In genomic region chr13:32969516-32969941, GRCh38 we compare ENCODE assay signal across 9 cellular contexts. TPM values are rescaled to one million over a fixed set of nuclear protein-coding genes. Genes with fewer than 3 reads are reported as not detected.
A peak's percentile ranks its signal among the peaks of the same experiment; 100 is the strongest.
DNase-seq lines count a peak whose midpoint lies in the region; ATAC-seq, FAIRE-seq and TF ChIP-seq lines count a peak whose summit lies in the region.
"Had no signal": no experiment of that assay in that cellular context is flagged by ENCODE, and none has a peak within 500 bp of the region (broad histone marks: within the 10 kb centered on the region; RNA-seq: fewer than 3 reads in every experiment).

No MANE protein-coding gene starts in this region.

- peaks cover 7% of the 10 kb centered on the region for H3K4me1 Mint-ChIP-seq in endodermal cell

- 92 to 100% methylated on average over 7 of the region's 7 CpGs for WGBS in endodermal cell (ENCODE audit: insufficient coverage in 1 of 2, insufficient read length in 1 of 2), 2 experiments

- ATAC-seq in Right ventricle myocardium inferior: peak; percentile 71

- DNase-seq in Right ventricle myocardium inferior (ENCODE audit: missing footprints) (no peak), cardiac septum (ENCODE audit: low spot score) (no peak), OCI-M1 (lab: John Stamatoyannopoulos, UW) (peak; percentile 2), kidney (no peak), NCI-H526 treated with DMSO at 0.1 percent for 48 hours (lab: John Stamatoyannopoulos, UW) (no peak), endodermal cell (no peak), ecto neural progenitor cell (ENCODE audit: low spot score) (no peak)
- no peak for DNase-seq in activated CD8-positive, alpha-beta memory T cell treated with anti-CD3 and anti-CD28 coated beads, Interleukin-2, amount 50 U/mL, for 4 hours

- peak overlapping the region; percentile 46 to 54 for H3K4me3 ChIP-seq in kidney (ENCODE audit: low read length in 2 of 2)
- H3K4me3 ChIP-seq in endodermal cell (ENCODE audit: low read length): no peak overlapping the region
- H3K4me3 ChIP-seq: BLaER1 treated with 17β-estradiol and CSF1 and Interleukin-3, amounts not matched to agents 10 nM and 100 nM had no signal

- peaks cover 3 to 23% of the 10 kb centered on the region in 2 donors for H3K4me1 ChIP-seq in kidney (ENCODE audit: control insufficient read depth in 1 of 2, insufficient read depth in 1 of 2, low read depth in 1 of 2, low read length in 2 of 2)
- no peaks in the 10 kb centered on the region for H3K4me1 ChIP-seq in endodermal cell (ENCODE audit: control insufficient read depth, insufficient read depth, low read length)

- H3K27me3 Mint-ChIP-seq in endodermal cell (ENCODE audit: insufficient read depth): no peaks in the 10 kb centered on the region

- H3K27ac Mint-ChIP-seq in endodermal cell: no peak overlapping the region

- no peaks in the 10 kb centered on the region for H3K9me3 ChIP-seq in kidney (ENCODE audit: control insufficient read depth in 1 of 2, low read length in 2 of 2)
- no peaks in the 10 kb centered on the region for H3K9me3 ChIP-seq in endodermal cell (ENCODE audit: control insufficient read depth, low read length)
- H3K9me3 ChIP-seq: BLaER1 treated with 17β-estradiol and CSF1 and Interleukin-3, amounts not matched to agents 10 nM and 100 nM had no signal

- H3K27ac ChIP-seq in kidney (ENCODE audit: low read depth in 2 of 2, low read length in 2 of 2) (peak overlapping the region; percentile 64 to 89), endodermal cell (ENCODE audit: low read depth, low read length) (no peak overlapping the region)
- H3K27ac ChIP-seq: BLaER1 treated with 17β-estradiol and CSF1 and Interleukin-3, amounts not matched to agents 10 nM and 100 nM had no signal

- no peaks in the 10 kb centered on the region for H3K36me3 Mint-ChIP-seq in endodermal cell (ENCODE audit: low read depth)

- no peak overlapping the region for H3K4me3 Mint-ChIP-seq in endodermal cell

- TF ChIP-seq CTCF in kidney (IDR thresholded peaks at IDR 0.05; ENCODE audit: borderline replicate concordance, extremely low read depth, insufficient read depth): no peak
- TF ChIP-seq CTCF in endodermal cell (conservative IDR thresholded peaks at IDR 0.05): no peak

- H3K9me3 Mint-ChIP-seq in endodermal cell: no peaks in the 10 kb centered on the region

- FAIRE-seq in kidney (lab: Jason Lieb, UNC): peak; percentile 96

- H3K9ac ChIP-seq in kidney (ENCODE audit: low read length in 2 of 2) (peak overlapping the region; percentile 18 to 49), endodermal cell (ENCODE audit: extremely low read depth, low read length, poor library complexity, severe bottlenecking) (no peak overlapping the region)
- H3K9ac ChIP-seq: BLaER1 treated with 17β-estradiol and CSF1 and Interleukin-3, amounts not matched to agents 10 nM and 100 nM had no signal

- intact Hi-C loops in Right ventricle myocardium inferior (cut with DNase I) (no loop called here), cardiac septum (cut with DNase I) (loop anchor here (2.0 to 5.0 kb wide), 2 partner anchors 35 to 48 kb away; partner anchors contain the start of gene KL), kidney (cut with DNase I) (no loop called here)

- H3K27me3 ChIP-seq in endodermal cell (ENCODE audit: control insufficient read depth, insufficient read depth, low read length, poor library complexity, severe bottlenecking): no peaks in the 10 kb centered on the region
- H3K27me3 ChIP-seq: BLaER1 treated with 17β-estradiol and CSF1 and Interleukin-3, amounts not matched to agents 10 nM and 100 nM had no signal

- H3K36me3 ChIP-seq in kidney (ENCODE audit: control insufficient read depth in 1 of 2, insufficient read depth in 2 of 2, low read length in 2 of 2) (no peaks in the 10 kb centered on the region), endodermal cell (ENCODE audit: control insufficient read depth, insufficient read depth, low read length) (no peaks in the 10 kb centered on the region)
- H3K36me3 ChIP-seq: BLaER1 treated with 17β-estradiol and CSF1 and Interleukin-3, amounts not matched to agents 10 nM and 100 nM had no signal

RNA-seq across cellular contexts. Expression of gene KL, which starts 46.7 kb away (rescaled TPM):
- total RNA-seq in Right ventricle myocardium inferior (1.5 TPM), cardiac septum (1.9 TPM), kidney (12.5 TPM), endodermal cell (under 1 TPM in 1 of 2 donors, not detected in 1; 0.09 TPM)
- 47.4 TPM for polyA plus RNA-seq in kidney (ENCODE audit: insufficient read depth, low read depth, low replicate concordance)
- polyA plus RNA-seq in endodermal cell (2013, experiment 1 of 2): not detected
- not detected for polyA plus RNA-seq in endodermal cell (2013, experiment 2 of 2)
